ENCODE assay signal across 1 cellular context in the genomic region with DNA sequence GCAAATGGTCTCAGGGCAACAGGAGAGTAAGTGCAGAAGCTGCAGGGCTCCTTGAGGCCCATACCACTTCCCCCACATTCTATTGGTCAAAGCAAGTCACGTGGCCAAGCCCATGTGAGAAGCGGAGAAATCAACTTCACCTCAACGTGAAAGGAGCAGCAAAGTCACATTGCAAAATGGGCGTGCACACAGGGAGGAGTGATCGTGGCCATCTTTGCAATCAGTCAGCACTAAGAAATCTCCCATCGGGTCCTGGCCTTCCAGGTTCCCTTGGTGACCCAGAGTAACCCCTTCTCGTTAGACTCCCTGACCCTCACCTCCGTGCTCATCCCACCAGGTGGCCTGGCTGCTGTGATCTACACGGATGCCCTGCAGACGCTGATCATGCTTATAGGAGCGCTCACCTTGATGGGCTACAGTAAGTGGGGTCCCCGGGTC.
TF ChIP-seq lines count a peak whose summit lies in the region.

No MANE protein-coding gene starts in this region.

TF ChIP-seq in GM23338, 12 proteins besides CTCF, POLR2A, EP300 and RAD21 (continued from another document):
- TF ChIP-seq, protein P1, sequence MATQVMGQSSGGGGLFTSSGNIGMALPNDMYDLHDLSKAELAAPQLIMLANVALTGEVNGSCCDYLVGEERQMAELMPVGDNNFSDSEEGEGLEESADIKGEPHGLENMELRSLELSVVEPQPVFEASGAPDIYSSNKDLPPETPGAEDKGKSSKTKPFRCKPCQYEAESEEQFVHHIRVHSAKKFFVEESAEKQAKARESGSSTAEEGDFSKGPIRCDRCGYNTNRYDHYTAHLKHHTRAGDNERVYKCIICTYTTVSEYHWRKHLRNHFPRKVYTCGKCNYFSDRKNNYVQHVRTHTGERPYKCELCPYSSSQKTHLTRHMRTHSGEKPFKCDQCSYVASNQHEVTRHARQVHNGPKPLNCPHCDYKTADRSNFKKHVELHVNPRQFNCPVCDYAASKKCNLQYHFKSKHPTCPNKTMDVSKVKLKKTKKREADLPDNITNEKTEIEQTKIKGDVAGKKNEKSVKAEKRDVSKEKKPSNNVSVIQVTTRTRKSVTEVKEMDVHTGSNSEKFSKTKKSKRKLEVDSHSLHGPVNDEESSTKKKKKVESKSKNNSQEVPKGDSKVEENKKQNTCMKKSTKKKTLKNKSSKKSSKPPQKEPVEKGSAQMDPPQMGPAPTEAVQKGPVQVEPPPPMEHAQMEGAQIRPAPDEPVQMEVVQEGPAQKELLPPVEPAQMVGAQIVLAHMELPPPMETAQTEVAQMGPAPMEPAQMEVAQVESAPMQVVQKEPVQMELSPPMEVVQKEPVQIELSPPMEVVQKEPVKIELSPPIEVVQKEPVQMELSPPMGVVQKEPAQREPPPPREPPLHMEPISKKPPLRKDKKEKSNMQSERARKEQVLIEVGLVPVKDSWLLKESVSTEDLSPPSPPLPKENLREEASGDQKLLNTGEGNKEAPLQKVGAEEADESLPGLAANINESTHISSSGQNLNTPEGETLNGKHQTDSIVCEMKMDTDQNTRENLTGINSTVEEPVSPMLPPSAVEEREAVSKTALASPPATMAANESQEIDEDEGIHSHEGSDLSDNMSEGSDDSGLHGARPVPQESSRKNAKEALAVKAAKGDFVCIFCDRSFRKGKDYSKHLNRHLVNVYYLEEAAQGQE (IDR thresholded peaks at IDR 0.05; ENCODE audit: unreplicated experiment) = no peak
- TF ChIP-seq, protein P2, sequence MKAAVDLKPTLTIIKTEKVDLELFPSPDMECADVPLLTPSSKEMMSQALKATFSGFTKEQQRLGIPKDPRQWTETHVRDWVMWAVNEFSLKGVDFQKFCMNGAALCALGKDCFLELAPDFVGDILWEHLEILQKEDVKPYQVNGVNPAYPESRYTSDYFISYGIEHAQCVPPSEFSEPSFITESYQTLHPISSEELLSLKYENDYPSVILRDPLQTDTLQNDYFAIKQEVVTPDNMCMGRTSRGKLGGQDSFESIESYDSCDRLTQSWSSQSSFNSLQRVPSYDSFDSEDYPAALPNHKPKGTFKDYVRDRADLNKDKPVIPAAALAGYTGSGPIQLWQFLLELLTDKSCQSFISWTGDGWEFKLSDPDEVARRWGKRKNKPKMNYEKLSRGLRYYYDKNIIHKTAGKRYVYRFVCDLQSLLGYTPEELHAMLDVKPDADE (IDR thresholded peaks at IDR 0.05) = no peak
- TF ChIP-seq ZNF331 (CRISPR knock-in tag; IDR thresholded peaks at IDR 0.05; ENCODE audit: low read depth) (no peak), JUNB (IDR thresholded peaks at IDR 0.05; ENCODE audit: unreplicated experiment) (no peak)
